Comparison of ENCODE assay signal across 20 cellular contexts in the genomic region with DNA sequence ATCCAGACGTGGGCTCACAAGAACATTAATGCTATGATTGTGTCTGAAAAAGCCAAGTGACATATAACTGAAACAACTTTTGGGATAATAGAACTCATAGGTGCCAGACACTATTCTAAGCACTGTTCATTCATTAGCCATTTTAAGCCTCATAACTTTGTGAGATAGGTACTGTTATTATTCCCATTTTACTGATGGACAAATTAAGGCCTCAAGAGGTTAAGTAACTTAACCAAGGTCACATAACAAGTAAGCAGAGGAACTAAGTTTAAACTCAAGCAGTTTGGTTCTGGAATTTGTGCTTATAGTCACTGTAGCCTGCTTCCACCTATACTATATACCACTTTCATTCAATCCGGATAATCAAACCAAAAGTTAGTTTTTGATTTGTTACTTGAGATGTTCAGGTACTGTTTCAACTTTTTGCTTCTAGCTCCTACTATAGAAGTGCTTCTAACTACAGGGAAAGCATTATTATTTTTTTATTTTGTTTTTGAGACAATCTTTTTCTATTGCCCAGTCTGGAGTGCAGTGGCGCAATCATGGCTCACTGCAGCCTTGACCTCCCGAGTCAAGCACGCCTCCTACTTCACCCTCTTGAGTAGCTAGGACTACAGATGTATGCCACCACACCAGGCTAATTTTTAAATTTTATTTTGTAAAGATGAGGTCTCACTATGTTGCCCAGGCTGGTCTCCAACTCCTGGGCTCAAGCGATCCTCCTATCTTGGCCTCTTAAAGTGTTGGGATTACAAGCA. TPM values are rescaled to one million over a fixed set of nuclear protein-coding genes. Genes with fewer than 3 reads are reported as not detected.
DNase-seq lines count a peak whose midpoint lies in the region; ATAC-seq, FAIRE-seq and TF ChIP-seq lines count a peak whose summit lies in the region.
"Had no signal": no experiment of that assay in that cellular context is flagged by ENCODE, and none has a peak within 500 bp of the region (broad histone marks: within the 10 kb centered on the region; RNA-seq: fewer than 3 reads in every experiment).

No MANE protein-coding gene starts in this region.

- no peak overlapping the region for H3K4me3 ChIP-seq in HepG2 (replicated peaks in 1 of 3; ENCODE audit: insufficient read depth in 1 of 3, low read depth in 2 of 3, low read length in 3 of 3)
- H3K4me3 ChIP-seq in right lobe of liver: no peak overlapping the region
- H3K4me3 ChIP-seq in left lung: no peak overlapping the region
- H3K4me3 ChIP-seq in upper lobe of right lung: no peak overlapping the region
- H3K4me3 ChIP-seq: BLaER1 treated with 17β-estradiol and CSF1 and Interleukin-3, amounts not matched to agents 10 nM and 100 nM; GM23338 had no signal

- no peak for TF ChIP-seq CTCF in HepG2 (CRISPR knock-in tag; IDR thresholded peaks at IDR 0.05)
- TF ChIP-seq CTCF in right lobe of liver (IDR thresholded peaks at IDR 0.05): no peak
- no peak for TF ChIP-seq CTCF in left lung (IDR thresholded peaks at IDR 0.05)
- TF ChIP-seq CTCF in upper lobe of right lung (IDR thresholded peaks at IDR 0.05): no peak
- TF ChIP-seq CTCF in GM10266 (IDR thresholded peaks at IDR 0.05; ENCODE audit: control insufficient read depth, insufficient read depth, low read depth, missing control alignments): no peak

- TF ChIP-seq RAD21 in HepG2 (CRISPR knock-in tag; IDR thresholded peaks at IDR 0.05): no peak

- CTCF ChIA-PET in HepG2 (lab: Yijun Ruan, JAX; ENCODE audit: low intra/inter-chr PET ratio, low total read pairs): no interaction called here

- no peak overlapping the region for H3K4me2 ChIP-seq in HepG2 (ENCODE audit: low read depth, low read length)
- H3K4me2 ChIP-seq: BLaER1 treated with 17β-estradiol and CSF1 and Interleukin-3, amounts not matched to agents 10 nM and 100 nM; GM23338 had no signal

- TF ChIP-seq EP300 in HepG2 (IDR thresholded peaks at IDR 0.05; ENCODE audit: low read depth in 2 of 2, low read length in 2 of 2) (no peak), HepG2 (CRISPR knock-in tag; IDR thresholded peaks at IDR 0.05; ENCODE audit: borderline replicate concordance) (no peak)

- H3K27ac Mint-ChIP-seq in T-helper 17 cell: peak overlapping the region; percentile 41
- H3K27ac Mint-ChIP-seq: B cell; CD8-positive, alpha-beta T cell; GM23338; IgD-negative memory B cell had no signal

- TF ChIP-seq POLR2A in HepG2 (IDR thresholded peaks at IDR 0.05; ENCODE audit: insufficient read depth in 1 of 2, low read depth in 2 of 2, low read length in 2 of 2) (no peak), right lobe of liver (IDR thresholded peaks at IDR 0.05) (no peak)

- H3K4me3 Mint-ChIP-seq in T-helper 17 cell: no peak overlapping the region
- H3K4me3 Mint-ChIP-seq: B cell; CD8-positive, alpha-beta T cell; GM23338; IgD-negative memory B cell had no signal

- DNase-seq in HepG2 (ENCODE audit: low spot score): no peak
- no peak for DNase-seq in right lobe of liver
- DNase-seq in T-helper 17 cell: no peak
- DNase-seq in left lung: peak in 1 of 2 donors; percentile 43
- no peak for DNase-seq in upper lobe of right lung
- DNase-seq in frontal cortex (ENCODE audit: low spot score in 2 of 2): no peak
- DNase-seq in GM10266 (ENCODE audit: extremely low spot score): no peak
- DNase-seq: CD8-positive, alpha-beta T cell; DMS 273 treated with DMSO at 0.1 percent for 48 hours; HCEC 1CT had no signal

- POLR2A ChIA-PET in HepG2 (lab: Yijun Ruan, JAX): no interaction called here

- no peaks in the 10 kb centered on the region for H3K27me3 Mint-ChIP-seq in T-helper 17 cell
- H3K27me3 Mint-ChIP-seq: B cell, IgD-negative memory B cell had no signal

- H3K27ac ChIP-seq in HepG2 (ENCODE audit: extremely low read length, insufficient read depth, low read length) (no peak overlapping the region), right lobe of liver (no peak overlapping the region), left lung (no peak overlapping the region), upper lobe of right lung (no peak overlapping the region)
- H3K27ac ChIP-seq: BLaER1 treated with 17β-estradiol and CSF1 and Interleukin-3, amounts not matched to agents 10 nM and 100 nM; HL-60 had no signal

- BruUV-seq in HepG2 (replicated peaks; lab: Mats Ljungman, UMichigan): no TSS peak

- 77% methylated on average over 6 of the region's 6 CpGs for WGBS in HepG2 (ENCODE audit: low lambda C conversion rate)
- WGBS in right lobe of liver (ENCODE audit: insufficient coverage, low coverage, low lambda C conversion rate, missing lambda C conversion rate): 80% methylated on average over 6 of the region's 6 CpGs

- H3K4me1 ChIP-seq in HepG2 (ENCODE audit: insufficient read depth, low read length): no peaks in the 10 kb centered on the region
- H3K4me1 ChIP-seq in right lobe of liver: no peaks in the 10 kb centered on the region
- no peaks in the 10 kb centered on the region for H3K4me1 ChIP-seq in left lung
- H3K4me1 ChIP-seq in upper lobe of right lung: peaks cover 4% of the 10 kb centered on the region
- H3K4me1 ChIP-seq: BLaER1 treated with 17β-estradiol and CSF1 and Interleukin-3, amounts not matched to agents 10 nM and 100 nM had no signal

- no peaks in the 10 kb centered on the region for H3K36me3 Mint-ChIP-seq in T-helper 17 cell (ENCODE audit: low read depth)

- H3K9ac ChIP-seq in HepG2 (ENCODE audit: insufficient read depth, low read depth, low read length): no peak overlapping the region
- H3K9ac ChIP-seq: BLaER1 treated with 17β-estradiol and CSF1 and Interleukin-3, amounts not matched to agents 10 nM and 100 nM had no signal

- FAIRE-seq in HepG2 (lab: Jason Lieb, UNC) (no peak), frontal cortex (lab: Jason Lieb, UNC) (no peak)
- FAIRE-seq: G401.6, GM12892, GM18507, H54 had no signal

- H3K36me3 ChIP-seq in HepG2 (replicated peaks in 1 of 2; ENCODE audit: control insufficient read depth in 1 of 2, insufficient read depth in 2 of 2, low read length in 2 of 2) (no peaks in the 10 kb centered on the region), right lobe of liver (no peaks in the 10 kb centered on the region), left lung (peaks cover 0 to 11% of the 10 kb centered on the region in 2 donors), upper lobe of right lung (no peaks in the 10 kb centered on the region)

- ATAC-seq in HepG2 (no peak), right lobe of liver (no peak), T-helper 17 cell (no peak), left lung (peak; percentile 62), upper lobe of right lung (peak; percentile 34), GM21526 (IDR thresholded peaks at IDR 0.05; ENCODE audit: low FRiP score, unreplicated experiment) (no peak)
- ATAC-seq: CD8-positive, alpha-beta T cell; GM23338 had no signal

- no peaks in the 10 kb centered on the region for H3K27me3 ChIP-seq in HepG2 (ENCODE audit: control insufficient read depth in 1 of 2, insufficient read depth in 2 of 2, low read length in 2 of 2)
- H3K27me3 ChIP-seq in right lobe of liver: no peaks in the 10 kb centered on the region
- H3K27me3 ChIP-seq in left lung: no peaks in the 10 kb centered on the region
- no peaks in the 10 kb centered on the region for H3K27me3 ChIP-seq in upper lobe of right lung
- H3K27me3 ChIP-seq: BLaER1 treated with 17β-estradiol and CSF1 and Interleukin-3, amounts not matched to agents 10 nM and 100 nM had no signal

- intact Hi-C loops in HepG2 (cut with micrococcal nuclease; ENCODE audit: unreplicated experiment): no loop called here
- intact Hi-C loops in right lobe of liver (cut with DNase I): no loop called here
- intact Hi-C loops in left lung (cut with DNase I): no loop called here
- intact Hi-C loops in upper lobe of right lung (cut with DNase I): no loop called here

- H3K79me2 ChIP-seq in HepG2 (ENCODE audit: insufficient read depth, low read length): no peaks in the 10 kb centered on the region

- no peak overlapping the region for H2AFZ ChIP-seq in HepG2 (ENCODE audit: low read length)
- H2AFZ ChIP-seq: GM23338 had no signal

- H3K9me3 ChIP-seq in HepG2 (ENCODE audit: low read length) (no peaks in the 10 kb centered on the region), right lobe of liver (no peaks in the 10 kb centered on the region), T-helper 17 cell (ENCODE audit: control insufficient read depth, low read length, poor library complexity, severe bottlenecking) (no peaks in the 10 kb centered on the region), left lung (no peaks in the 10 kb centered on the region), upper lobe of right lung (no peaks in the 10 kb centered on the region)
- H3K9me3 ChIP-seq: BLaER1 treated with 17β-estradiol and CSF1 and Interleukin-3, amounts not matched to agents 10 nM and 100 nM had no signal

- in situ Hi-C loops in HepG2 (cut with HindIII; ENCODE audit: extremely low pct_ligation_motif_present, low pct_unique_long_range_greater_than_20kb): no loop called here

- no peaks in the 10 kb centered on the region for H4K20me1 ChIP-seq in HepG2 (ENCODE audit: insufficient read depth, low read length)
- H4K20me1 ChIP-seq: BLaER1 treated with 17β-estradiol and CSF1 and Interleukin-3, amounts not matched to agents 10 nM and 100 nM had no signal

- H3K4me1 Mint-ChIP-seq in T-helper 17 cell: peaks cover 3% of the 10 kb centered on the region
- H3K4me1 Mint-ChIP-seq: B cell, IgD-negative memory B cell had no signal

RNA-seq across cellular contexts. Expression of a gene that starts 41.9 kb away (rescaled TPM):
- total RNA-seq in HepG2 (2016; rRNA removed; fragmentation: Illumina TruSeq; extraction: Trizol) (19.7 and 25.4 TPM in 2 replicates), right lobe of liver (10 to 100 TPM; 10.2 to 19.5 (median 16.4) TPM), T-helper 17 cell (100 to 1,000 TPM; 126 to 180 TPM), left lung (10 to 100 TPM; 47.7 to 49.5 TPM), upper lobe of right lung (56.9 TPM), frontal cortex (44.0 TPM)
- 4.3 and 4.5 TPM in 2 replicates for total RNA-seq in HepG2 (2016; cell fraction: cytosol; rRNA removed; fragmentation: Illumina TruSeq; extraction: Trizol; ENCODE audit: low read depth)
- total RNA-seq in HepG2 (2016; cell fraction: insoluble cytoplasmic fraction; rRNA removed; fragmentation: Illumina TruSeq; extraction: Trizol): 19.9 and 26.0 TPM in 2 replicates
- total RNA-seq in HepG2 (2016; cell fraction: membrane; rRNA removed; fragmentation: Illumina TruSeq; extraction: Trizol): 10.5 and 12.3 TPM in 2 replicates
- total RNA-seq in HepG2 (2016; cell fraction: nucleus; rRNA removed; fragmentation: Illumina TruSeq; extraction: Trizol): 22.2 and 24.2 TPM in 2 replicates
- polyA plus RNA-seq in HepG2 (2011; rRNA removed): 6.6 and 7.3 TPM in 2 replicates
- polyA plus RNA-seq in HepG2 (2011; cell fraction: cytosol; rRNA removed): 2.1 and 4.5 TPM in 2 replicates
- polyA plus RNA-seq in HepG2 (2011; cell fraction: nucleus; rRNA removed): 3.6 and 4.6 TPM in 2 replicates
- polyA plus RNA-seq in HepG2 (2012): 10.5 and 10.6 TPM in 2 replicates
- polyA plus RNA-seq in HepG2 (2016; cell fraction: cytosol; fragmentation: Illumina TruSeq; extraction: Trizol; ENCODE audit: low read depth): 0.74 and 0.79 TPM in 2 replicates
- 14.7 and 18.3 TPM in 2 replicates for polyA plus RNA-seq in HepG2 (2016; cell fraction: insoluble cytoplasmic fraction; fragmentation: Illumina TruSeq; extraction: Trizol; ENCODE audit: low read depth)
- 2.9 and 3.6 TPM in 2 replicates for polyA plus RNA-seq in HepG2 (2016; cell fraction: membrane; fragmentation: Illumina TruSeq; extraction: Trizol; ENCODE audit: low read depth)
- polyA plus RNA-seq in HepG2 (2016; cell fraction: nucleus; fragmentation: Illumina TruSeq; extraction: Trizol; ENCODE audit: insufficient read depth, low read depth): 11.9 and 13.5 TPM in 2 replicates
- polyA minus RNA-seq in HepG2 (2011; rRNA and poly(A)+ RNA removed; ENCODE audit: low replicate concordance): 4.9 and 12.3 TPM in 2 replicates
- 6.4 and 8.5 TPM in 2 replicates for polyA minus RNA-seq in HepG2 (2011; cell fraction: cytosol; rRNA and poly(A)+ RNA removed)
- polyA minus RNA-seq in HepG2 (2011; cell fraction: nucleus; rRNA and poly(A)+ RNA removed): 33.6 and 42.5 TPM in 2 replicates

Comparison
In these comparisons a context has a peak if more than half of its experiments do, and no peak if none do; other contexts are left out.
1. ATAC-seq: peak in left lung (single experiment) and upper lobe of right lung (single experiment); none in HepG2 (single experiment), right lobe of liver (0 of 4), T-helper 17 cell (single experiment) and GM21526 (single experiment).